19 cellular contexts compared by ENCODE assay signal in the genomic region with DNA sequence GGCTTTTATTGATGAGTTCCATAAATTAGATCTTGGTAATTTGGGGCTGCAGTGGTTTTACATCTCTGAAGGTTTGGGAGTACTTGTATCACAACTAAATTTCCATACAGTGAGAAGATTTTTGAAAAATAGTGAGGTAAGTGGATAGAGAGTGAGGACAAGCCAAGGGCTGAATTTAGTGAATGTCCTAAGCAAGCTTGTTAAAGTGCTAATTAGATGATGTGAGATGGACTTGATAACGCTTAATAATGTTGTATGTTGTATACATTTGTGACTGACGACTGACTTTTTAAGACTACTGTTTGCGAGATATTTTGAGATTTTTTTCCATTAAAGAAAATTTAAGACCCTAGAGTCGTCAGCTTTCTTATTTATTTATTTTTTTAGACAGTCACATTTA. TPM values are rescaled to one million over a fixed set of nuclear protein-coding genes. Genes with fewer than 3 reads are reported as not detected.
A peak's percentile ranks its signal among the peaks of the same experiment; 100 is the strongest.
DNase-seq lines count a peak whose midpoint lies in the region; ATAC-seq, FAIRE-seq and TF ChIP-seq lines count a peak whose summit lies in the region.
"Had no signal": no experiment of that assay in that cellular context is flagged by ENCODE, and none has a peak within 500 bp of the region (broad histone marks: within the 10 kb centered on the region; RNA-seq: fewer than 3 reads in every experiment).

No MANE protein-coding gene starts in this region.

- H3K27me3 Mint-ChIP-seq in activated CD4-positive, alpha-beta T cell treated with anti-CD3 and anti-CD28 coated beads for 36 hours: no peaks in the 10 kb centered on the region
- H3K27me3 Mint-ChIP-seq in activated CD8-positive, alpha-beta T cell treated with anti-CD3 and anti-CD28 coated beads for 36 hours: no peaks in the 10 kb centered on the region
- no peaks in the 10 kb centered on the region for H3K27me3 Mint-ChIP-seq in naive thymus-derived CD4-positive, alpha-beta T cell

- peaks cover 61% of the 10 kb centered on the region for H3K4me1 Mint-ChIP-seq in activated CD4-positive, alpha-beta T cell treated with anti-CD3 and anti-CD28 coated beads for 36 hours
- H3K4me1 Mint-ChIP-seq in activated CD8-positive, alpha-beta T cell treated with anti-CD3 and anti-CD28 coated beads for 36 hours (ENCODE audit: low read depth): peaks cover 45% of the 10 kb centered on the region
- peaks cover 57 to 76% (median 67%) of the 10 kb centered on the region in 7 donors for H3K4me1 Mint-ChIP-seq in naive thymus-derived CD4-positive, alpha-beta T cell

- peaks cover 8% of the 10 kb centered on the region for H3K36me3 Mint-ChIP-seq in activated CD4-positive, alpha-beta T cell treated with anti-CD3 and anti-CD28 coated beads for 36 hours (ENCODE audit: low read depth)
- H3K36me3 Mint-ChIP-seq in activated CD8-positive, alpha-beta T cell treated with anti-CD3 and anti-CD28 coated beads for 36 hours (ENCODE audit: low read depth): peaks cover 17% of the 10 kb centered on the region
- H3K36me3 Mint-ChIP-seq in naive thymus-derived CD4-positive, alpha-beta T cell: peaks cover 0 to 14% (median 0%) of the 10 kb centered on the region in 5 donors
- H3K36me3 Mint-ChIP-seq: CD14-positive monocyte had no signal

- peak overlapping the region; percentile 82 for H3K27ac Mint-ChIP-seq in activated CD4-positive, alpha-beta T cell treated with anti-CD3 and anti-CD28 coated beads for 36 hours
- peak overlapping the region; percentile 86 for H3K27ac Mint-ChIP-seq in activated CD8-positive, alpha-beta T cell treated with anti-CD3 and anti-CD28 coated beads for 36 hours
- peak overlapping the region; percentile 73 to 96 (median 85) for H3K27ac Mint-ChIP-seq in naive thymus-derived CD4-positive, alpha-beta T cell

- CTCF ChIA-PET in activated CD4-positive, alpha-beta T cell treated with anti-CD3 and anti-CD28 coated beads for 36 hours (lab: Charles Lee): interaction anchor here (0.5 to 1.4 kb wide), 6 partner anchors 8 to 245 kb away, joined by 3 to 4 read pairs (median 4); partner anchors contain the start of gene EDC4
- CTCF ChIA-PET in activated CD8-positive, alpha-beta T cell treated with anti-CD3 and anti-CD28 coated beads for 36 hours (lab: Charles Lee): interaction anchor here (0.9 to 2.0 kb wide), 3 partner anchors 139 to 172 kb away, joined by 3 to 6 read pairs (median 5); no protein-coding TSS in a partner anchor
- CTCF ChIA-PET in naive thymus-derived CD4-positive, alpha-beta T cell (lab: Charles Lee): interaction anchor here (0.7 to 1.5 kb wide), 2 partner anchors 17 to 28 kb away, joined by 3 to 5 read pairs; no protein-coding TSS in a partner anchor

- H3K9me3 ChIP-seq in naive thymus-derived CD4-positive, alpha-beta T cell (ENCODE audit: control insufficient read depth in 2 of 3, low read length in 3 of 3): no peaks in the 10 kb centered on the region
- no peaks in the 10 kb centered on the region for H3K9me3 ChIP-seq in ovary
- H3K9me3 ChIP-seq: colonic mucosa had no signal

- no peak for TF ChIP-seq POLR2A in ovary (IDR thresholded peaks at IDR 0.05)

- FAIRE-seq in GM19239 (lab: Jason Lieb, UNC): peak; percentile 58
- FAIRE-seq: A204.1, urothelium cell line had no signal

- 85 to 90% (median 90%) methylated on average over 4 of the region's 4 CpGs for whole genome bisulfite sequencing in ovary, 3 donors

- peak overlapping the region; percentile 10 for H3K4me3 ChIP-seq in naive thymus-derived CD4-positive, alpha-beta T cell (ENCODE audit: low read length)
- H3K4me3 ChIP-seq in ovary: no peak overlapping the region
- H3K4me3 ChIP-seq: colonic mucosa had no signal

- intact Hi-C loops in activated CD4-positive, alpha-beta T cell treated with anti-CD3 and anti-CD28 coated beads for 36 hours (cut with DNase I, micrococcal nuclease): loop anchor here in 1 of 2 experiments (5.0 to 10.0 kb wide), 3 partner anchors 668 to 1476 kb away; partner anchors contain the start of genes MATCAP1 and NFAT5
- intact Hi-C loops in activated CD8-positive, alpha-beta T cell treated with anti-CD3 and anti-CD28 coated beads for 36 hours (cut with micrococcal nuclease): loop anchor here (2.0 kb wide), 1 partner anchor 140 kb away; no protein-coding TSS in a partner anchor
- intact Hi-C loops in naive thymus-derived CD4-positive, alpha-beta T cell (cut with micrococcal nuclease): loop anchor here (5.0 to 10.0 kb wide), 4 partner anchors 247 to 1246 kb away; partner anchors contain the start of genes COG8 (in 1 of the 2), CTCF (in 1 of the 2), NIP7 (in 1 of the 2) and PDF (in 1 of the 2)
- intact Hi-C loops in ovary (cut with DNase I): loop anchor here in 1 of 4 donors (10.0 kb wide), 1 partner anchor 146 kb away; the partner anchor contains the start of gene ESRP2

- H3K36me3 ChIP-seq in naive thymus-derived CD4-positive, alpha-beta T cell (ENCODE audit: control insufficient read depth in 2 of 3, insufficient read depth in 3 of 3, low read length in 3 of 3): peaks cover 0 to 4% (median 0%) of the 10 kb centered on the region in 3 experiments
- no peaks in the 10 kb centered on the region for H3K36me3 ChIP-seq in ovary
- H3K36me3 ChIP-seq: colonic mucosa had no signal

- POLR2A ChIA-PET in activated CD4-positive, alpha-beta T cell treated with anti-CD3 and anti-CD28 coated beads for 36 hours (lab: Charles Lee): no interaction called here
- POLR2A ChIA-PET in activated CD8-positive, alpha-beta T cell treated with anti-CD3 and anti-CD28 coated beads for 36 hours (lab: Charles Lee): no interaction called here
- POLR2A ChIA-PET in naive thymus-derived CD4-positive, alpha-beta T cell (lab: Charles Lee): interaction anchor here (0.6 to 12.7 kb wide), 4 partner anchors 12 to 141 kb away, joined by 3 to 300 read pairs (median 4); partner anchors contain the start of gene DPEP2

- no peaks in the 10 kb centered on the region for H3K27me3 ChIP-seq in naive thymus-derived CD4-positive, alpha-beta T cell (ENCODE audit: control insufficient read depth in 2 of 2, insufficient read depth in 2 of 2, low read length in 2 of 2)
- no peaks in the 10 kb centered on the region for H3K27me3 ChIP-seq in ovary
- H3K27me3 ChIP-seq: colonic mucosa had no signal

- peak overlapping the region; percentile 55 for H3K4me3 Mint-ChIP-seq in activated CD4-positive, alpha-beta T cell treated with anti-CD3 and anti-CD28 coated beads for 36 hours
- peak overlapping the region; percentile 73 for H3K4me3 Mint-ChIP-seq in activated CD8-positive, alpha-beta T cell treated with anti-CD3 and anti-CD28 coated beads for 36 hours
- peak overlapping the region; percentile 71 to 97 (median 86) for H3K4me3 Mint-ChIP-seq in naive thymus-derived CD4-positive, alpha-beta T cell
- H3K4me3 Mint-ChIP-seq: CD14-positive monocyte had no signal

- TF ChIP-seq CTCF in activated CD8-positive, alpha-beta T cell treated with anti-CD3 and anti-CD28 coated beads for 36 hours (IDR thresholded peaks at IDR 0.05): no peak
- TF ChIP-seq CTCF in ovary (IDR thresholded peaks at IDR 0.05): no peak

- no peak for ATAC-seq in activated CD4-positive, alpha-beta T cell treated with anti-CD3 and anti-CD28 coated beads for 36 hours
- no peak for ATAC-seq in activated CD8-positive, alpha-beta T cell treated with anti-CD3 and anti-CD28 coated beads for 36 hours
- no peak for ATAC-seq in naive thymus-derived CD4-positive, alpha-beta T cell
- ATAC-seq in GM18511 (IDR thresholded peaks at IDR 0.05; ENCODE audit: unreplicated experiment): no peak
- ATAC-seq: left ventricle myocardium superior, Right ventricle myocardium inferior had no signal

- peak overlapping the region; percentile 54 for H3K27ac ChIP-seq in naive thymus-derived CD4-positive, alpha-beta T cell (ENCODE audit: low read depth, low read length)
- no peak overlapping the region for H3K27ac ChIP-seq in ovary
- H3K27ac ChIP-seq: colonic mucosa, HL-60 had no signal

- no peaks in the 10 kb centered on the region for H3K9me3 Mint-ChIP-seq in activated CD4-positive, alpha-beta T cell treated with anti-CD3 and anti-CD28 coated beads for 36 hours (ENCODE audit: low read depth)
- no peaks in the 10 kb centered on the region for H3K9me3 Mint-ChIP-seq in activated CD8-positive, alpha-beta T cell treated with anti-CD3 and anti-CD28 coated beads for 36 hours
- H3K9me3 Mint-ChIP-seq in naive thymus-derived CD4-positive, alpha-beta T cell: no peaks in the 10 kb centered on the region
- H3K9me3 Mint-ChIP-seq: CD14-positive monocyte had no signal

- DNase-seq in activated CD4-positive, alpha-beta T cell treated with anti-CD3 and anti-CD28 coated beads for 36 hours: no peak
- no peak for DNase-seq in activated CD4-positive, alpha-beta T cell treated with anti-CD3 and anti-CD28 coated beads for 4 hours
- DNase-seq in GM19239 (ENCODE audit: insufficient read length, low spot score): no peak
- no peak for DNase-seq in activated CD8-positive, alpha-beta T cell treated with anti-CD3 and anti-CD28 coated beads for 36 hours
- DNase-seq in naive thymus-derived CD4-positive, alpha-beta T cell: no peak
- no peak for DNase-seq in ovary
- no peak for DNase-seq in DMS153 (lab: John Stamatoyannopoulos, UW)
- DNase-seq: colonic mucosa; foreskin melanocyte; KG1; left ventricle myocardium superior; NCI-H1417 treated with DMSO at 0.1 percent for 48 hours; NK-92 treated with Interleukin-12 subunit alpha and Interleukin-12 subunit beta, amount 100 ng/mL, for 24 hours had no signal

- TF ChIP-seq EP300 in ovary (IDR thresholded peaks at IDR 0.05): no peak

- peaks cover 62 to 65% of the 10 kb centered on the region in 2 donors for H3K4me1 ChIP-seq in naive thymus-derived CD4-positive, alpha-beta T cell (ENCODE audit: control insufficient read depth in 2 of 2, insufficient read depth in 2 of 2, low read length in 2 of 2)
- peaks cover 3% of the 10 kb centered on the region for H3K4me1 ChIP-seq in ovary (ENCODE audit: insufficient read depth)

RNA-seq across cellular contexts. Expression of gene NFATC3, which starts 3.9 kb away (rescaled TPM):
- 10 to 100 TPM; 68.4 to 81.2 TPM for total RNA-seq in activated CD4-positive, alpha-beta T cell treated with anti-CD3 and anti-CD28 coated beads for 36 hours
- 100 to 1,000 TPM; 102 to 104 TPM for total RNA-seq in activated CD8-positive, alpha-beta T cell treated with anti-CD3 and anti-CD28 coated beads for 36 hours
- 100 to 1,000 TPM; 120 to 151 (median 147) TPM for total RNA-seq in naive thymus-derived CD4-positive, alpha-beta T cell
- polyA plus RNA-seq in naive thymus-derived CD4-positive, alpha-beta T cell: 100 to 1,000 TPM in 1 of 2 donors, 10 to 100 TPM in 1; 75.8 to 109 TPM
- 10 to 100 TPM; 32.4 to 77.1 (median 48.2) TPM for total RNA-seq in ovary
- polyA plus RNA-seq in ovary: 10 to 100 TPM; 12.5 to 32.2 TPM
